ENCODE assay signal across 8 cellular contexts in the genomic region with DNA sequence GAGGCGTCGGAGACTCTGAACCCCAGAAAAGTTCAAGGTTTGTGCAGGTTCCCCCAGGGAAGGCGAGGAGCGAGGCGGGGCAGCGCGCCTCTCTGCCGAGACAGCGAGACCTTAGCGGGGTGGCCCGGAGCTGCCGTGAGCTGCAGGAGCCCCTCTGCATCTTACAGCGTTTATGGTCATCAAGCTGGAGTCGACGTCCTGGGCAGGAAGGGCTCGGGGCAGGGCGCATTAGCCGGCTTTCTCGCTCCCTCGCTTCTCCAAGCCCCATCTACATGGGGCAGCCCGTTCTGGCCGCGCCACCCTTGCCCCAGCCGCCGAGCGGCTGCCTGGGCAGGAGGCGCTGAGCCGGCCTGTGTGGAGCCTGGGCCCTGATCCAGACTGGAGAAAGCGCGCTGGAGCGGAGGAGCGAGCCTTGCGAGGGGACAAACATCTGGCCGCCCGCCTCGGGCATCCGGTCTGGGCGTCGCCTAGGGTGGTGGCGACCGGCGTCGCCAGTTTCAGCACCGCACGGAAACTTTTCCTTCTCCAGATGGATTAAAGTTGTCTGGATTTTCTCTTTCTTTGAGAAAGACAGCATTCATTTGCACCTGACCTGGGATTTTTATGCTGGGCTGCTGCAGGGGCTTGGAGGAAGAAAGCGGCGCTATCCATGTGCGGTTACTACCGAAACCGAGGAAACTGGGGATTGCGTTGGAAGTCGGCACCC. TPM values are rescaled to one million over a fixed set of nuclear protein-coding genes. Genes with fewer than 3 reads are reported as not detected.
A peak's percentile ranks its signal among the peaks of the same experiment; 100 is the strongest.
DNase-seq lines count a peak whose midpoint lies in the region; ATAC-seq and TF ChIP-seq lines count a peak whose summit lies in the region.

No MANE protein-coding gene starts in this region.

- ATAC-seq in upper lobe of left lung (ENCODE audit: low FRiP score in 2 of 2) (peak in 1 of 2 donors; percentile 49), GM21528 (IDR thresholded peaks at IDR 0.05; ENCODE audit: low FRiP score, unreplicated experiment) (no peak)

- no peak for TF ChIP-seq CTCF in cardiac fibroblast (IDR thresholded peaks at IDR 0.05; ENCODE audit: low read depth, low read length)
- no peak for TF ChIP-seq CTCF in upper lobe of left lung (IDR thresholded peaks at IDR 0.05)

- no peaks in the 10 kb centered on the region for H3K36me3 ChIP-seq in upper lobe of left lung

- no peak for TF ChIP-seq POLR2A in upper lobe of left lung (IDR thresholded peaks at IDR 0.05)

- no peak for TF ChIP-seq EP300 in upper lobe of left lung (IDR thresholded peaks at IDR 0.05)

- no peak overlapping the region for H3K27ac ChIP-seq in upper lobe of left lung

- 1 to 10% methylated on average over 11 to 52 of the region's 52 CpGs for WGBS in upper lobe of left lung, 2 donors

- peaks cover 33 to 42% (median 35%) of the 10 kb centered on the region in 4 donors for H3K4me1 ChIP-seq in upper lobe of left lung

- DNase-seq in AG08396 (ENCODE audit: low spot score): peak; percentile 63
- DNase-seq in KBM-7: peak; percentile 11
- DNase-seq in cardiac fibroblast (ENCODE audit: low read depth in 2 of 2): peak; percentile 7 to 15
- DNase-seq in medulla oblongata (ENCODE audit: extremely low spot score): peak; percentile 55
- peak in 1 of 2 donors; percentile 85 for DNase-seq in upper lobe of left lung
- no peak for DNase-seq in activated CD4-positive, CD25-positive, alpha-beta regulatory T cell treated with anti-CD3 and anti-CD28 coated beads, Interleukin-2, amount 50 U/mL, for 72 hours
- DNase-seq in SIG-M5 (lab: John Stamatoyannopoulos, UW): no peak

- H3K27me3 ChIP-seq in upper lobe of left lung: peaks cover 0 to 67% (median 40%) of the 10 kb centered on the region in 4 donors

- H3K4me3 ChIP-seq in cardiac fibroblast (replicated peaks in 1 of 2; ENCODE audit: low read depth in 2 of 2, low read length in 2 of 2) (no peak overlapping the region), upper lobe of left lung (peak overlapping the region in 3 of 4 donors; percentile 39 to 55 (median 52))

- H3K9me3 ChIP-seq in upper lobe of left lung: no peaks in the 10 kb centered on the region

- in situ Hi-C loops in KBM-7 (cut with MboI; ENCODE audit: low pct_unique_long_range_greater_than_20kb, low sequenced_read_pairs): no loop called here

RNA-seq across cellular contexts. Expression of a gene that starts 0.8 kb away (rescaled TPM):
- total RNA-seq in upper lobe of left lung: under 1 TPM in 2 of 6 donors, not detected in 4; 0.06 to 0.17 TPM

Comparison
In these comparisons a context has a peak if more than half of its experiments do, and no peak if none do; other contexts are left out.
1. DNase-seq: peak in AG08396 (single experiment), KBM-7 (single experiment), cardiac fibroblast (2 of 2) and medulla oblongata (single experiment); none in activated CD4-positive, CD25-positive, alpha-beta regulatory T cell treated with anti-CD3 and anti-CD28 coated beads, Interleukin-2, amount 50 U/mL, for 72 hours (single experiment) and SIG-M5 (single experiment).
2. H3K4me3 ChIP-seq: peak in upper lobe of left lung (3 of 4); none in cardiac fibroblast (0 of 2).